ENCODE assay signal across 10 cellular contexts in the genomic region with DNA sequence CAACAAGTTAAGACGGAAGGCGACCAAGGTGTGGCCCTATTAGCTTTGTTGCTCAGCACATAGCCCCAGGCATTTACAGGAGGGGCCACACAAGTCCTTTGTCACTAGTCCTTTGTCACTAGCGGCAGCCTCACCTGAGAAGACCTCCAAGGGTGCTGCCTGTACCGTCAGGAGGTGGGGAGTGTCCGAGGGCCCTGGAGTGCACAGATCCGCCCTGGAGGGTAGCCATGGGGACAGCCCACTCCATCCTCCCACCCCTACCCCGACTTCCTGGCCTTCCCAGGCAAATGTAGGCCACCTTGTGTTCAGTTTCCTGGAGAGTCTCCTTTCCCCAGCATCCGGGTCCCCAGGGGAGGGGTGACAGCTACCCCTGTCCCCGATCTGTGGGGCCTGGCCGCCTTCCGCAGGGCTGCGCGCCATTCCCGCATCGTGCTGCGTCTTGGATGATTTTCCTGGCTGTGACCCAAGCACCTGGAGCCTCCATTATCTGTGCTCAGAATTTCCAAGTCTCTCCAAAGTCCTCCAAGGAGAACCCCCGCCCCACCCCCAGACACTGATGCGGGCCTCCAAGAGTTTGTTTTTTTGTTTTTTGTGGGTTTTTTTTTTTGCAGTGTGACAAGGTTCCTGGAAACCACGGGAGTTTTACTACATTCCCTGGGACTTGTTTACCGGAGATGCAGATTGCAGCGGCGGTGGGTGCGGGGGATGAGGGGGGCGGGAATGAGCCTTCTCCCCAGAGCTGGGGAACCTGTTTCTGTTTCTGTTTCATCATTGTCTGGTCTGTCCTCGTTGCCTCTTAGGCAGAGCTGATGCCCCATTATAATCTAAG. TPM values are rescaled to one million over a fixed set of nuclear protein-coding genes. Genes with fewer than 3 reads are reported as not detected.
DNase-seq lines count a peak whose midpoint lies in the region; ATAC-seq and TF ChIP-seq lines count a peak whose summit lies in the region.
"Had no signal": no experiment of that assay in that cellular context is flagged by ENCODE, and none has a peak within 500 bp of the region (broad histone marks: within the 10 kb centered on the region; RNA-seq: fewer than 3 reads in every experiment).

No MANE protein-coding gene starts in this region.

- H3K27me3 Mint-ChIP-seq in neural progenitor cell (ENCODE audit: insufficient read depth, low read depth) (peaks cover 5% of the 10 kb centered on the region), immature natural killer cell (ENCODE audit: low read depth in 3 of 3) (peaks cover 0 to 4% (median 4%) of the 10 kb centered on the region in 3 donors)

- no peaks in the 10 kb centered on the region for H3K36me3 Mint-ChIP-seq in neural progenitor cell
- no peaks in the 10 kb centered on the region for H3K36me3 Mint-ChIP-seq in immature natural killer cell

- H3K36me3 ChIP-seq in BLaER1 (no peaks in the 10 kb centered on the region), duodenal mucosa (ENCODE audit: control insufficient read depth in 1 of 2, insufficient read depth in 2 of 2, low read length in 2 of 2) (no peaks in the 10 kb centered on the region), neural progenitor cell (no peaks in the 10 kb centered on the region)

- H4K20me1 ChIP-seq in BLaER1: no peaks in the 10 kb centered on the region
- no peaks in the 10 kb centered on the region for H4K20me1 ChIP-seq in neural progenitor cell (ENCODE audit: low read depth)

- H3K4me1 ChIP-seq in BLaER1 (peaks cover 71% of the 10 kb centered on the region), duodenal mucosa (ENCODE audit: control insufficient read depth in 1 of 2, insufficient read depth in 2 of 2, low read length in 2 of 2) (peaks cover 0 to 12% of the 10 kb centered on the region in 2 donors), neural progenitor cell (peaks cover 9% of the 10 kb centered on the region)

- no peaks in the 10 kb centered on the region for H3K9me3 ChIP-seq in BLaER1
- H3K9me3 ChIP-seq in duodenal mucosa (ENCODE audit: control insufficient read depth in 1 of 2, low read length in 2 of 2): no peaks in the 10 kb centered on the region
- H3K9me3 ChIP-seq in neural progenitor cell (ENCODE audit: low read depth): no peaks in the 10 kb centered on the region

- peak overlapping the region; percentile 45; the same call in 1 of the 2 replicates for H3K9ac ChIP-seq in BLaER1
- no peak overlapping the region for H3K9ac ChIP-seq in duodenal mucosa (ENCODE audit: low read depth in 1 of 2, low read length in 2 of 2)
- H3K9ac ChIP-seq in neural progenitor cell: no peak overlapping the region

- no peak for ATAC-seq in HG03108 (IDR thresholded peaks at IDR 0.05; ENCODE audit: unreplicated experiment)

- peak; percentile 58 for DNase-seq in NCI-H1417 treated with DMSO at 0.1 percent for 48 hours (lab: John Stamatoyannopoulos, UW)
- DNase-seq in neural progenitor cell (ENCODE audit: low spot score): peak; percentile 47
- DNase-seq in germinal center (ENCODE audit: low spot score): no peak
- DNase-seq in ureter (ENCODE audit: low spot score): no peak
- no peak for DNase-seq in immature natural killer cell

- no peak overlapping the region for H3K4me3 ChIP-seq in BLaER1
- peak overlapping the region; percentile 22 to 32 for H3K4me3 ChIP-seq in duodenal mucosa (ENCODE audit: low read depth in 1 of 2, low read length in 2 of 2)
- H3K4me3 ChIP-seq in neural progenitor cell: no peak overlapping the region

- H3K4me3 Mint-ChIP-seq in neural progenitor cell (no peak overlapping the region), immature natural killer cell (peak overlapping the region in 1 of 5 donors; percentile 48)

- H3K9me3 Mint-ChIP-seq in neural progenitor cell (no peaks in the 10 kb centered on the region), immature natural killer cell (no peaks in the 10 kb centered on the region)

- H3K4me2 ChIP-seq in BLaER1 (peak overlapping the region; percentile 42), neural progenitor cell (peak overlapping the region; percentile 15)

- TF ChIP-seq CTCF in neural progenitor cell (IDR thresholded peaks at IDR 0.05): no peak

- H3F3A ChIP-seq in neural progenitor cell (ENCODE audit: low read depth): peaks cover 24% of the 10 kb centered on the region

- H3K4me1 Mint-ChIP-seq in neural progenitor cell (peaks cover 35% of the 10 kb centered on the region), immature natural killer cell (no peaks in the 10 kb centered on the region)

- H3K27ac ChIP-seq in BLaER1 (peak overlapping the region; percentile 51), duodenal mucosa (ENCODE audit: low read depth, low read length) (no peak overlapping the region), neural progenitor cell (no peak overlapping the region)

- H3K27ac Mint-ChIP-seq in neural progenitor cell (peak overlapping the region; percentile 93), immature natural killer cell (peak overlapping the region in 1 of 6 donors; percentile 40)

- H2AFZ ChIP-seq in neural progenitor cell (replicated peaks): peak overlapping the region; percentile 87

- H3K79me2 ChIP-seq in neural progenitor cell (ENCODE audit: low read depth): no peaks in the 10 kb centered on the region

- H3K27me3 ChIP-seq in BLaER1: no peaks in the 10 kb centered on the region
- H3K27me3 ChIP-seq in duodenal mucosa (ENCODE audit: control insufficient read depth in 1 of 2, insufficient read depth in 2 of 2, low read length in 2 of 2): no peaks in the 10 kb centered on the region
- no peaks in the 10 kb centered on the region for H3K27me3 ChIP-seq in neural progenitor cell

RNA-seq across cellular contexts. Expression of gene TEX44, which starts 28.6 kb away (rescaled TPM):
- not detected in 2 replicates for total RNA-seq in neural progenitor cell (ENCODE audit: low replicate concordance)
- not detected for total RNA-seq in ureter
- polyA plus RNA-seq in immature natural killer cell: not detected
- total RNA-seq: LHCN-M2, myocyte had no signal

Comparison
In these comparisons a context has a peak if more than half of its experiments do, and no peak if none do; other contexts are left out.
1. H3K4me3 ChIP-seq: peak in duodenal mucosa (2 of 2); none in BLaER1 (single experiment) and neural progenitor cell (single experiment).
2. DNase-seq: peak in NCI-H1417 treated with DMSO at 0.1 percent for 48 hours (single experiment) and neural progenitor cell (single experiment); none in germinal center (single experiment), ureter (single experiment) and immature natural killer cell (0 of 3).